1 cellular context compared by ENCODE assay signal in genomic region chr5:140633081-140633471, GRCh38.
TF ChIP-seq lines count a peak whose summit lies in the region.

Gene CD14 (minus strand): TSS chr5:140633175. CDS start chr5:140633071, 104 bp downstream.

TF ChIP-seq in HepG2, 621 proteins besides CTCF, POLR2A, EP300 and RAD21 (continued from another document and continues in another):
- TF ChIP-seq FOXO4 (CRISPR knock-in tag; conservative IDR thresholded peaks at IDR 0.05) (no peak), GABPA (IDR thresholded peaks at IDR 0.05; ENCODE audit: low read depth, low read length) (no peak), GABPA (CRISPR knock-in tag; IDR thresholded peaks at IDR 0.05; ENCODE audit: low read depth) (0 out of 2 replicates have a peak, but pooled peaks have one; percentile 30), TBX2 (CRISPR knock-in tag; IDR thresholded peaks at IDR 0.05; ENCODE audit: borderline replicate concordance) (0 out of 2 replicates have a peak, but pooled peaks have one; percentile 61), ZNF629 (CRISPR knock-in tag; conservative IDR thresholded peaks at IDR 0.05) (no peak), NFKB2 (CRISPR knock-in tag; IDR thresholded peaks at IDR 0.05; ENCODE audit: borderline replicate concordance) (no peak), SP5 (CRISPR knock-in tag; IDR thresholded peaks at IDR 0.05; ENCODE audit: borderline replicate concordance, low read depth) (peak; percentile 50; the same call in 1 of the 2 replicates), RXRB (CRISPR knock-in tag; IDR thresholded peaks at IDR 0.05; ENCODE audit: borderline replicate concordance) (peak; percentile 86), ZNF318 (CRISPR knock-in tag; IDR thresholded peaks at IDR 0.05) (0 out of 2 replicates have a peak, but pooled peaks have one; percentile 27), SETDB1 (CRISPR knock-in tag; IDR thresholded peaks at IDR 0.05; ENCODE audit: borderline replicate concordance) (no peak), TBX3 (IDR thresholded peaks at IDR 0.05; ENCODE audit: borderline replicate concordance) (0 out of 2 replicates have a peak, but pooled peaks have one; percentile 16), ZSCAN31 (CRISPR knock-in tag; IDR thresholded peaks at IDR 0.05; ENCODE audit: low read depth) (0 out of 2 replicates have a peak, but pooled peaks have one; percentile 34), MAFK (conservative IDR thresholded peaks at IDR 0.05 in 1 of 2, IDR thresholded peaks at IDR 0.05 in 1 of 2; ENCODE audit: low read length in 2 of 2) (no peak), YY1 (IDR thresholded peaks at IDR 0.05; ENCODE audit: insufficient read depth, insufficient replicate concordance, low read depth, low read length) (no peak), PPARG (CRISPR knock-in tag; conservative IDR thresholded peaks at IDR 0.05) (no peak), FOXP4 (CRISPR knock-in tag; IDR thresholded peaks at IDR 0.05) (peak; percentile 56; the same call in 1 of the 2 replicates), SNAI1 (CRISPR knock-in tag; IDR thresholded peaks at IDR 0.05; ENCODE audit: borderline replicate concordance) (no peak), MED13 (CRISPR knock-in tag; IDR thresholded peaks at IDR 0.05) (no peak), ARHGAP35 (CRISPR knock-in tag; IDR thresholded peaks at IDR 0.05; ENCODE audit: borderline replicate concordance) (no peak), ZBTB40 (IDR thresholded peaks at IDR 0.05) (no peak), ZBTB40 (CRISPR knock-in tag; IDR thresholded peaks at IDR 0.05) (no peak), FIP1L1 (IDR thresholded peaks at IDR 0.05; ENCODE audit: borderline replicate concordance, insufficient read depth, low read depth, low read length) (no peak), NFE2L1 (CRISPR knock-in tag; IDR thresholded peaks at IDR 0.05; ENCODE audit: borderline replicate concordance) (no peak), ATF5 (CRISPR knock-in tag; IDR thresholded peaks at IDR 0.05; ENCODE audit: low read depth) (no peak), NAIF1 (CRISPR knock-in tag; IDR thresholded peaks at IDR 0.05; ENCODE audit: borderline replicate concordance) (no peak), ZMAT3 (CRISPR knock-in tag; conservative IDR thresholded peaks at IDR 0.05) (no peak), SNRNP70 (IDR thresholded peaks at IDR 0.05; ENCODE audit: low read depth, low read length) (no peak), HHEX (CRISPR knock-in tag; IDR thresholded peaks at IDR 0.05) (no peak), TEAD3 (CRISPR knock-in tag; optimal IDR thresholded peaks at IDR 0.05; ENCODE audit: borderline replicate concordance) (peak; percentile 11), UBTF (CRISPR knock-in tag; IDR thresholded peaks at IDR 0.05) (0 out of 2 replicates have a peak, but pooled peaks have one; percentile 36), ZKSCAN5 (CRISPR knock-in tag; IDR thresholded peaks at IDR 0.05) (peak; percentile 56; the same call in 1 of the 2 replicates), ZNF761 (CRISPR knock-in tag; conservative IDR thresholded peaks at IDR 0.05) (no peak)
